Comparison of ENCODE assay signal across 8 cellular contexts in genomic region chr19:50384685-50385535, GRCh38. TPM values are rescaled to one million over a fixed set of nuclear protein-coding genes. Genes with fewer than 3 reads are reported as not detected.
DNase-seq lines count a peak whose midpoint lies in the region; ATAC-seq, FAIRE-seq and TF ChIP-seq lines count a peak whose summit lies in the region.

No MANE protein-coding gene starts in this region.

- H3K9me3 ChIP-seq in Loucy (ENCODE audit: insufficient read depth, low read depth, low read length) (no peaks in the 10 kb centered on the region), K562 (replicated peaks; ENCODE audit: control insufficient read depth, insufficient read depth, low read depth, low read length) (no peaks in the 10 kb centered on the region), mesenchymal stem cell (ENCODE audit: control insufficient read depth, low read length) (no peaks in the 10 kb centered on the region), uterus (no peaks in the 10 kb centered on the region)

- H3K36me3 ChIP-seq in Loucy (ENCODE audit: insufficient read depth, low read length) (peaks cover 9% of the 10 kb centered on the region; the same call in 1 of the 2 replicates), K562 (ENCODE audit: control insufficient read depth, insufficient read depth, low read length) (peaks cover 72% of the 10 kb centered on the region), mesenchymal stem cell (ENCODE audit: control insufficient read depth in 1 of 2, insufficient read depth in 2 of 2, low read depth in 1 of 2, low read length in 2 of 2) (peaks cover 35 to 47% of the 10 kb centered on the region in 2 experiments), uterus (no peaks in the 10 kb centered on the region)

- CTCF ChIA-PET in K562 (lab: Yijun Ruan, JAX; ENCODE audit: low intra/inter-chr PET ratio), result no interaction called here

- no peak overlapping the region for H2BK120ac ChIP-seq in mesenchymal stem cell (ENCODE audit: low read depth, low read length)

- peak overlapping the region in 1 of 2 experiments; percentile 54 for H3K4ac ChIP-seq in mesenchymal stem cell (ENCODE audit: low read depth in 1 of 2, low read length in 2 of 2)

- H2BK5ac ChIP-seq in mesenchymal stem cell (ENCODE audit: low read depth, low read length, poor library complexity, severe bottlenecking), result no peak overlapping the region

- intact Hi-C loops in K562 (cut with micrococcal nuclease) (no loop called here), uterus (cut with DNase I; ENCODE audit: low total_unique reads) (no loop called here)

- peak overlapping the region; percentile 80 for H3K9ac ChIP-seq in Loucy (ENCODE audit: low read depth, low read length, poor library complexity, severe bottlenecking)
- peak overlapping the region; percentile 81 to 95 for H3K9ac ChIP-seq in K562 (ENCODE audit: insufficient read depth in 1 of 2, low read depth in 2 of 2, low read length in 2 of 2)
- H3K9ac ChIP-seq in mesenchymal stem cell (ENCODE audit: low read length), result peak overlapping the region; percentile 88

- POLR2A ChIA-PET in K562 (lab: Yijun Ruan, JAX), result interaction anchor here (0.6 to 2.2 kb wide), 14 partner anchors 9 to 832 kb away, joined by 3 to 17 read pairs (median 4); partner anchors contain the start of gene NR1H2

- peaks cover 8% of the 10 kb centered on the region; the same call in 1 of the 2 replicates for H3F3A ChIP-seq in Loucy (ENCODE audit: low read depth)

- peaks cover 15% of the 10 kb centered on the region for H3K4me1 ChIP-seq in Loucy (ENCODE audit: insufficient read depth, low read length, poor library complexity, severe bottlenecking)
- peaks cover 11 to 64% of the 10 kb centered on the region in 2 experiments for H3K4me1 ChIP-seq in K562 (replicated peaks in 1 of 2; ENCODE audit: control insufficient read depth in 2 of 2, insufficient read depth in 2 of 2, low read length in 2 of 2)
- H3K4me1 ChIP-seq in mesenchymal stem cell (ENCODE audit: control insufficient read depth, insufficient read depth, low read depth, low read length), result peaks cover 10% of the 10 kb centered on the region
- H3K4me1 ChIP-seq in uterus, result peaks cover 0 to 4% of the 10 kb centered on the region in 2 donors

- H2AFZ ChIP-seq in Loucy (ENCODE audit: low read length), result peak overlapping the region; percentile 62
- no peak overlapping the region for H2AFZ ChIP-seq in K562 (ENCODE audit: low read depth, low read length)
- H2AFZ ChIP-seq in mesenchymal stem cell (ENCODE audit: low read depth, low read length), result no peak overlapping the region

- ATAC-seq in K562 (peak; percentile 1; the same call in 1 of the 3 replicates), HG03175 (IDR thresholded peaks at IDR 0.05; ENCODE audit: unreplicated experiment) (no peak)

- H3K27ac ChIP-seq in K562 (ENCODE audit: extremely low read depth, low read depth, low read length), result peak overlapping the region; percentile 93
- peak overlapping the region; percentile 4 for H3K27ac ChIP-seq in mesenchymal stem cell (ENCODE audit: low read length, poor library complexity, severe bottlenecking)
- peak overlapping the region; percentile 78 to 87 for H3K27ac ChIP-seq in uterus

- H3K9me2 ChIP-seq in Loucy (replicated peaks; ENCODE audit: low read depth, low read length), result no peaks in the 10 kb centered on the region

- no peaks in the 10 kb centered on the region for H3K9me1 ChIP-seq in K562 (ENCODE audit: control insufficient read depth, insufficient read depth, low read length)

- TF ChIP-seq RAD21 in K562 (CRISPR knock-in tag; conservative IDR thresholded peaks at IDR 0.05 in 1 of 2, IDR thresholded peaks at IDR 0.05 in 1 of 2), result no peak

- H2BK12ac ChIP-seq in mesenchymal stem cell (ENCODE audit: low read length in 2 of 2), result no peak overlapping the region

- FAIRE-seq in K562 (lab: Jason Lieb, UNC), result peak; percentile 68

- H4K20me1 ChIP-seq in Loucy (ENCODE audit: insufficient read depth, low read length, poor library complexity, severe bottlenecking), result peaks cover 24% of the 10 kb centered on the region
- H4K20me1 ChIP-seq in K562 (replicated peaks; ENCODE audit: control insufficient read depth, insufficient read depth, low read length), result peaks cover 5% of the 10 kb centered on the region

- H3K4me2 ChIP-seq in Loucy (ENCODE audit: low read depth, low read length, poor library complexity, severe bottlenecking), result peak overlapping the region; percentile 89
- H3K4me2 ChIP-seq in K562 (ENCODE audit: insufficient read depth, low read length), result peak overlapping the region; percentile 93
- H3K4me2 ChIP-seq in mesenchymal stem cell (ENCODE audit: low read length, poor library complexity, severe bottlenecking), result peak overlapping the region; percentile 89

- H4K8ac ChIP-seq in mesenchymal stem cell (ENCODE audit: low read length), result peak overlapping the region; percentile 75

- TSS peak; percentile 57 for BruUV-seq in K562 (replicated peaks; lab: Mats Ljungman, UMichigan)

- peak overlapping the region; percentile 80 for H4K91ac ChIP-seq in mesenchymal stem cell (ENCODE audit: low read length)

- peak overlapping the region; percentile 10 to 84 for H3K18ac ChIP-seq in mesenchymal stem cell (ENCODE audit: low read depth in 1 of 2, low read length in 2 of 2)

- H2AK5ac ChIP-seq in mesenchymal stem cell (ENCODE audit: low read length, severe bottlenecking), result no peak overlapping the region

- peak; percentile 53 for DNase-seq in GM03348 (ENCODE audit: low spot score)
- peak in 3 of 4 experiments; percentile 31 to 68 (median 34) for DNase-seq in K562 (ENCODE audit: extremely low read depth in 1 of 4, low spot score in 3 of 4)
- peak; percentile 22 for DNase-seq in mesenchymal stem cell
- DNase-seq in uterus, result no peak
- no peak for DNase-seq in RPMI8226
- no peak for DNase-seq in GM13976 (ENCODE audit: low spot score)

- no peak for TF ChIP-seq POLR2A in K562 (conservative IDR thresholded peaks at IDR 0.05)
- no peak for TF ChIP-seq POLR2A in uterus (IDR thresholded peaks at IDR 0.05)

- TF ChIP-seq CTCF in Loucy (conservative IDR thresholded peaks at IDR 0.05; ENCODE audit: low read length) (no peak), K562 (IDR thresholded peaks at IDR 0.05 in 2 of 3, conservative IDR thresholded peaks at IDR 0.05 in 1 of 3; ENCODE audit: insufficient read depth in 2 of 3, low read depth in 1 of 3, low read length in 3 of 3) (no peak), uterus (IDR thresholded peaks at IDR 0.05) (no peak), GM13976 (IDR thresholded peaks at IDR 0.05; ENCODE audit: borderline replicate concordance, control extremely low read depth, extremely low read depth, insufficient read depth, missing control alignments) (no peak)

- in situ Hi-C loops in K562 (cut with MboI), result no loop called here
- in situ Hi-C loops in GM13976 (cut with MboI; ENCODE audit: low sequenced_read_pairs, unreplicated experiment), result no loop called here

- 1% methylated on average over 23 of the region's 26 CpGs for WGBS in K562 (ENCODE audit: insufficient coverage, low coverage, missing lambda C conversion rate)
- 20% methylated on average over 26 of the region's 26 CpGs for WGBS in mesenchymal stem cell

- H3K27me3 ChIP-seq in Loucy (ENCODE audit: insufficient read depth, low read length, poor library complexity, severe bottlenecking) (no peaks in the 10 kb centered on the region), K562 (ENCODE audit: control insufficient read depth in 2 of 2, insufficient read depth in 2 of 2, low read length in 2 of 2) (no peaks in the 10 kb centered on the region), mesenchymal stem cell (ENCODE audit: control insufficient read depth in 1 of 2, insufficient read depth in 1 of 2, low read length in 2 of 2) (no peaks in the 10 kb centered on the region), uterus (no peaks in the 10 kb centered on the region)

- H3K4me3 ChIP-seq in Loucy (ENCODE audit: low read length, poor library complexity, severe bottlenecking) (peak overlapping the region; percentile 83), K562 (peak overlapping the region; percentile 51), mesenchymal stem cell (ENCODE audit: insufficient read depth in 1 of 2, low read depth in 1 of 2, low read length in 2 of 2) (peak overlapping the region; percentile 71 to 83), uterus (peak overlapping the region; percentile 54 to 60)

- no peak; the same call in 1 of the 2 replicates for TF ChIP-seq EP300 in K562 (IDR thresholded peaks at IDR 0.05; ENCODE audit: low read length)

- H3K79me2 ChIP-seq in Loucy (ENCODE audit: insufficient read depth, low read length), result peaks cover 49% of the 10 kb centered on the region
- peaks cover 57% of the 10 kb centered on the region for H3K79me2 ChIP-seq in K562 (ENCODE audit: control insufficient read depth, insufficient read depth, low read length)

- peak overlapping the region in 1 of 2 experiments; percentile 28 for H3K23ac ChIP-seq in mesenchymal stem cell (ENCODE audit: low read length in 2 of 2)

- no peak overlapping the region for H2BK15ac ChIP-seq in mesenchymal stem cell (ENCODE audit: low read depth, poor library complexity, severe bottlenecking)

- peak overlapping the region in 1 of 2 experiments; percentile 82 for H3K14ac ChIP-seq in mesenchymal stem cell (ENCODE audit: low read length in 2 of 2)

- peaks cover 33% of the 10 kb centered on the region for H3K79me1 ChIP-seq in mesenchymal stem cell (replicated peaks; ENCODE audit: low read length, poor library complexity, severe bottlenecking)

RNA-seq across cellular contexts. Expression of gene POLD1, which starts 0.8 kb away (rescaled TPM):
- total RNA-seq in K562 (2011; cell fraction: chromatin; rRNA removed; ENCODE audit: low replicate concordance), result 79.9 and 373 TPM in 2 replicates
- 460 and 477 TPM in 2 replicates for total RNA-seq in K562 (2011; cell fraction: nucleolus; rRNA removed)
- 147 and 179 TPM in 2 replicates for total RNA-seq in K562 (2011; cell fraction: nucleoplasm; rRNA removed)
- total RNA-seq in K562 (2014; rRNA removed) (258 and 338 TPM in 2 replicates), K562 (2014; rRNA removed; fragmentation: Illumina TruSeq; extraction: Trizol) (15.3 and 28.3 TPM in 2 replicates), K562 (2015; rRNA removed; fragmentation: Illumina TruSeq; extraction: Trizol) (89.4 and 95.2 TPM in 2 replicates), K562 (2021) (296 and 312 TPM in 2 replicates), uterus (10 to 100 TPM; 10.6 to 47.9 (median 24.0) TPM)
- polyA plus RNA-seq in K562 (2011; rRNA removed) (45.2 and 88.6 TPM in 2 replicates), K562 (2014; fragmentation: Illumina TruSeq; extraction: Trizol) (47.8 and 97.9 TPM in 2 replicates), K562 (2014; fragmentation: Nextera tagmentation; extraction: Ambion mirVana) (1 to 10 TPM; 1.3 to 6.4 TPM), K562 (2014; rRNA removed) (161 and 163 TPM in 2 replicates)
- 86.2 and 222 TPM in 2 replicates for polyA plus RNA-seq in K562 (2011; cell fraction: cytosol; rRNA removed)
- 460 and 607 TPM in 2 replicates for polyA plus RNA-seq in K562 (2011; cell fraction: nucleus; rRNA removed)
- 164 and 224 TPM in 2 replicates for polyA plus RNA-seq in K562 (2012)
- 33.3 and 52.7 TPM in 2 replicates for polyA minus RNA-seq in K562 (2011; rRNA and poly(A)+ RNA removed)
- 165 and 236 TPM in 2 replicates for polyA minus RNA-seq in K562 (2011; cell fraction: cytosol; rRNA and poly(A)+ RNA removed)
- polyA minus RNA-seq in K562 (2011; cell fraction: nucleus; rRNA and poly(A)+ RNA removed), result 166 and 171 TPM in 2 replicates
- 8.5 TPM for polyA plus RNA-seq in mesenchymal stem cell (2013, experiment 1 of 2)
- 8.3 TPM for polyA plus RNA-seq in mesenchymal stem cell (2013, experiment 2 of 2)

RNA-seq across cellular contexts. Expression of gene NR1H2, which starts 8.7 kb away (rescaled TPM):
- 31.6 and 83.2 TPM in 2 replicates for total RNA-seq in K562 (2011; cell fraction: chromatin; rRNA removed; ENCODE audit: low replicate concordance)
- total RNA-seq in K562 (2011; cell fraction: nucleolus; rRNA removed), result 66.3 and 72.5 TPM in 2 replicates
- 41.0 and 45.6 TPM in 2 replicates for total RNA-seq in K562 (2011; cell fraction: nucleoplasm; rRNA removed)
- total RNA-seq in K562 (2014; rRNA removed) (51.4 and 68.1 TPM in 2 replicates), K562 (2014; rRNA removed; fragmentation: Illumina TruSeq; extraction: Trizol) (10.6 and 12.3 TPM in 2 replicates), K562 (2015; rRNA removed; fragmentation: Illumina TruSeq; extraction: Trizol) (32.9 and 35.0 TPM in 2 replicates), K562 (2021) (56.7 and 58.2 TPM in 2 replicates), uterus (100 to 1,000 TPM in 1 of 4 donors, 10 to 100 TPM in 3; 45.3 to 115 (median 61.4) TPM)
- polyA plus RNA-seq in K562 (2011; rRNA removed) (24.0 and 37.5 TPM in 2 replicates), K562 (2014; fragmentation: Illumina TruSeq; extraction: Trizol) (23.8 and 51.0 TPM in 2 replicates), K562 (2014; fragmentation: Nextera tagmentation; extraction: Ambion mirVana) (1 to 10 TPM in 1 of 2 experiments, under 1 TPM in 1; 0.11 to 1.5 TPM), K562 (2014; rRNA removed) (61.9 and 73.8 TPM in 2 replicates)
- polyA plus RNA-seq in K562 (2011; cell fraction: cytosol; rRNA removed), result 42.2 and 70.3 TPM in 2 replicates
- polyA plus RNA-seq in K562 (2011; cell fraction: nucleus; rRNA removed), result 71.7 and 110 TPM in 2 replicates
- 51.4 and 65.3 TPM in 2 replicates for polyA plus RNA-seq in K562 (2012)
- 12.7 and 17.8 TPM in 2 replicates for polyA minus RNA-seq in K562 (2011; rRNA and poly(A)+ RNA removed)
- 15.7 and 17.4 TPM in 2 replicates for polyA minus RNA-seq in K562 (2011; cell fraction: cytosol; rRNA and poly(A)+ RNA removed)
- polyA minus RNA-seq in K562 (2011; cell fraction: nucleus; rRNA and poly(A)+ RNA removed), result 28.8 and 37.7 TPM in 2 replicates
- 29.2 TPM for polyA plus RNA-seq in mesenchymal stem cell (2013, experiment 1 of 2)
- 27.7 TPM for polyA plus RNA-seq in mesenchymal stem cell (2013, experiment 2 of 2)

RNA-seq across cellular contexts. Expression of gene NAPSA, which starts 19.5 kb away (rescaled TPM):
- total RNA-seq in K562 (2011; cell fraction: chromatin; rRNA removed; ENCODE audit: low replicate concordance), result 3.9 and 8.3 TPM in 2 replicates
- total RNA-seq in K562 (2011; cell fraction: nucleolus; rRNA removed), result 5.0 and 5.5 TPM in 2 replicates
- 3.6 and 5.6 TPM in 2 replicates for total RNA-seq in K562 (2011; cell fraction: nucleoplasm; rRNA removed)
- total RNA-seq in K562 (2014; rRNA removed) (0.41 and 0.78 TPM in 2 replicates), K562 (2014; rRNA removed; fragmentation: Illumina TruSeq; extraction: Trizol) (0.45 and 0.65 TPM in 2 replicates), K562 (2015; rRNA removed; fragmentation: Illumina TruSeq; extraction: Trizol) (0.45 and 0.76 TPM in 2 replicates), K562 (2021) (1.9 and 2.3 TPM in 2 replicates), uterus (1 to 10 TPM in 2 of 4 donors, not detected in 2; 1.4 to 1.5 TPM)
- polyA plus RNA-seq in K562 (2011; rRNA removed) (1.2 and 1.9 TPM in 2 replicates), K562 (2014; fragmentation: Illumina TruSeq; extraction: Trizol) (0.89 and 1.1 TPM in 2 replicates), K562 (2014; fragmentation: Nextera tagmentation; extraction: Ambion mirVana) (under 1 TPM; 0.25 to 0.49 TPM), K562 (2014; rRNA removed) (0.69 and 1.6 TPM in 2 replicates)
- 1.4 and 1.9 TPM in 2 replicates for polyA plus RNA-seq in K562 (2011; cell fraction: cytosol; rRNA removed)
- 11.3 and 12.5 TPM in 2 replicates for polyA plus RNA-seq in K562 (2011; cell fraction: nucleus; rRNA removed)
- 2.0 and 3.0 TPM in 2 replicates for polyA plus RNA-seq in K562 (2012)
- 0.42 and 0.57 TPM in 2 replicates for polyA minus RNA-seq in K562 (2011; rRNA and poly(A)+ RNA removed)
- polyA minus RNA-seq in K562 (2011; cell fraction: cytosol; rRNA and poly(A)+ RNA removed), result 1.5 TPM in 1 of 2 replicates, not detected in the other
- polyA minus RNA-seq in K562 (2011; cell fraction: nucleus; rRNA and poly(A)+ RNA removed), result 2.0 and 2.2 TPM in 2 replicates
- 0.25 TPM for polyA plus RNA-seq in mesenchymal stem cell (2013, experiment 1 of 2)
- 0.10 TPM for polyA plus RNA-seq in mesenchymal stem cell (2013, experiment 2 of 2)

RNA-seq across cellular contexts. Expression of gene SPIB, which starts 33.8 kb away (rescaled TPM):
- total RNA-seq in K562 (2011; cell fraction: chromatin; rRNA removed; ENCODE audit: low replicate concordance), result 2.3 and 8.3 TPM in 2 replicates
- total RNA-seq in K562 (2011; cell fraction: nucleolus; rRNA removed), result 4.6 and 5.2 TPM in 2 replicates
- 3.9 and 4.4 TPM in 2 replicates for total RNA-seq in K562 (2011; cell fraction: nucleoplasm; rRNA removed)
- total RNA-seq in K562 (2014; rRNA removed) (0.33 and 0.45 TPM in 2 replicates), K562 (2014; rRNA removed; fragmentation: Illumina TruSeq; extraction: Trizol) (0.22 and 0.25 TPM in 2 replicates), K562 (2015; rRNA removed; fragmentation: Illumina TruSeq; extraction: Trizol) (0.40 and 0.45 TPM in 2 replicates), K562 (2021) (1.0 and 1.3 TPM in 2 replicates), uterus (1 to 10 TPM in 1 of 4 donors, under 1 TPM in 1, not detected in 2; under 0.01 to 2.1 TPM)
- polyA plus RNA-seq in K562 (2011; rRNA removed) (0.46 and 0.60 TPM in 2 replicates), K562 (2014; fragmentation: Illumina TruSeq; extraction: Trizol) (0.24 and 0.76 TPM in 2 replicates), K562 (2014; fragmentation: Nextera tagmentation; extraction: Ambion mirVana) (under 1 TPM in 1 of 2 experiments, not detected in 1; 0.06 TPM), K562 (2014; rRNA removed) (0.53 and 0.92 TPM in 2 replicates)
- polyA plus RNA-seq in K562 (2011; cell fraction: cytosol; rRNA removed), result 0.41 and 0.94 TPM in 2 replicates
- 2.5 and 7.6 TPM in 2 replicates for polyA plus RNA-seq in K562 (2011; cell fraction: nucleus; rRNA removed)
- 0.53 and 1.1 TPM in 2 replicates for polyA plus RNA-seq in K562 (2012)
- 0.06 and 0.07 TPM in 2 replicates for polyA minus RNA-seq in K562 (2011; rRNA and poly(A)+ RNA removed)
- polyA minus RNA-seq in K562 (2011; cell fraction: cytosol; rRNA and poly(A)+ RNA removed), result not detected in 2 replicates
- polyA minus RNA-seq in K562 (2011; cell fraction: nucleus; rRNA and poly(A)+ RNA removed), result 0.33 and 0.94 TPM in 2 replicates
- not detected for polyA plus RNA-seq in mesenchymal stem cell (2013, experiment 1 of 2)
- polyA plus RNA-seq in mesenchymal stem cell (2013, experiment 2 of 2), result not detected

RNA-seq across cellular contexts. Expression of gene MYBPC2, which starts 47.8 kb away (rescaled TPM):
- total RNA-seq in K562 (2011; cell fraction: chromatin; rRNA removed; ENCODE audit: low replicate concordance), result 0.30 and 0.67 TPM in 2 replicates
- not detected in 2 replicates for total RNA-seq in K562 (2011; cell fraction: nucleolus; rRNA removed)
- total RNA-seq in K562 (2011; cell fraction: nucleoplasm; rRNA removed), result not detected in 2 replicates
- total RNA-seq in K562 (2014; rRNA removed) (not detected in 2 replicates), K562 (2014; rRNA removed; fragmentation: Illumina TruSeq; extraction: Trizol) (not detected in 2 replicates), K562 (2015; rRNA removed; fragmentation: Illumina TruSeq; extraction: Trizol) (not detected in 2 replicates), K562 (2021) (0.04 TPM in 1 of 2 replicates, not detected in the other), uterus (under 1 TPM in 2 of 4 donors, not detected in 2; 0.24 to 0.28 TPM)
- polyA plus RNA-seq in K562 (2011; rRNA removed) (0.14 and 0.19 TPM in 2 replicates), K562 (2014; fragmentation: Illumina TruSeq; extraction: Trizol) (not detected in 2 replicates), K562 (2014; fragmentation: Nextera tagmentation; extraction: Ambion mirVana) (not detected), K562 (2014; rRNA removed) (0.01 TPM in 1 of 2 replicates, not detected in the other)
- polyA plus RNA-seq in K562 (2011; cell fraction: cytosol; rRNA removed), result 0.06 and 0.07 TPM in 2 replicates
- 0.31 and 0.60 TPM in 2 replicates for polyA plus RNA-seq in K562 (2011; cell fraction: nucleus; rRNA removed)
- polyA plus RNA-seq in K562 (2012), result 0.01 TPM in 1 of 2 replicates, not detected in the other
- polyA minus RNA-seq in K562 (2011; rRNA and poly(A)+ RNA removed), result 0.06 TPM in 1 of 2 replicates, not detected in the other
- polyA minus RNA-seq in K562 (2011; cell fraction: cytosol; rRNA and poly(A)+ RNA removed), result not detected in 2 replicates
- polyA minus RNA-seq in K562 (2011; cell fraction: nucleus; rRNA and poly(A)+ RNA removed), result 0.22 TPM in 1 of 2 replicates, not detected in the other
- polyA plus RNA-seq in mesenchymal stem cell (2013, experiment 1 of 2), result not detected
- not detected for polyA plus RNA-seq in mesenchymal stem cell (2013, experiment 2 of 2)

Comparison
In these comparisons a context has a peak if more than half of its experiments do, and no peak if none do; other contexts are left out.
1. DNase-seq: peak in GM03348 (single experiment), K562 (3 of 4) and mesenchymal stem cell (single experiment); none in uterus (0 of 2), RPMI8226 (single experiment) and GM13976 (single experiment).
2. H3K27ac ChIP-seq: peak in every context shown above with its lines; median percentile 93 in K562; 82 in uterus; 4 in mesenchymal stem cell.
3. Peak in every context shown above with its lines, with median percentiles within 50 percentile points of each other: H3K4me2 ChIP-seq, H3K4me3 ChIP-seq and H3K9ac ChIP-seq.